Comparison of ENCODE assay signal across 9 cellular contexts in the genomic region with DNA sequence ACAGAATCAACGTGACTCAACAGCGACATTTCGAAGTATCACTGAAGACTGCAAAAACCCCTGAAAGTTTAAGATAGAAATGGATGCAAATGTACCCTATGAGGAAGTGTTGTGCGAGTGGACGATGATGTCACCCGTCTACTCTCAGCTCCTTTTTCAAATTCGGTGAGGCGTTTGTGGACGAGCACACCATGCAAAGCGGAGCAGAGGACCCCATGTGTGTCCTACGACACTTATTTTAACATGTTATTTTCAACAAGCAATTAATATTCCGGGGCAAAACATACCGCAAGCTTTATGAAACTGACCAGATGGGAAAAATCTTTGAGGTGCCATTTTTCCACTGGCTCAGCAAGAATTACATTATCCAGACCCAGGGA. TPM values are rescaled to one million over a fixed set of nuclear protein-coding genes. Genes with fewer than 3 reads are reported as not detected.
A peak's percentile ranks its signal among the peaks of the same experiment; 100 is the strongest.
DNase-seq lines count a peak whose midpoint lies in the region; ATAC-seq and TF ChIP-seq lines count a peak whose summit lies in the region.
"Had no signal": no experiment of that assay in that cellular context is flagged by ENCODE, and none has a peak within 500 bp of the region (broad histone marks: within the 10 kb centered on the region; RNA-seq: fewer than 3 reads in every experiment).

No MANE protein-coding gene starts in this region.

- H3K4me2 ChIP-seq in IMR-90 (ENCODE audit: low read depth, low read length) = peak overlapping the region; percentile 86

- H2BK15ac ChIP-seq in IMR-90 (ENCODE audit: low read depth, low read length) = peak overlapping the region; percentile 72; the same call in 2 of the 3 replicates

- peak overlapping the region; percentile 11; the same call in 1 of the 2 replicates for H4K5ac ChIP-seq in IMR-90 (ENCODE audit: low read depth, low read length)

- no peak for TF ChIP-seq RAD21 in IMR-90 (IDR thresholded peaks at IDR 0.05; ENCODE audit: low read length)

- H3K4ac ChIP-seq in IMR-90 (ENCODE audit: low read depth, low read length) = peak overlapping the region; percentile 92

- dilution Hi-C loops in IMR-90 (cut with HindIII; ENCODE audit: low sequenced_read_pairs, unreplicated experiment) = no loop called here

- peaks cover 13% of the 10 kb centered on the region for H3K36me3 ChIP-seq in IMR-90 (ENCODE audit: control insufficient read depth, insufficient read depth, low read length)

- H4K20me1 ChIP-seq in IMR-90 (ENCODE audit: insufficient read depth, low read length) = peaks cover 56% of the 10 kb centered on the region

- H3K79me1 ChIP-seq in IMR-90 (ENCODE audit: low read depth in 1 of 2, low read length in 2 of 2) = peaks cover 5 to 57% of the 10 kb centered on the region in 2 experiments; a peak in 3 of 4 replicates

- BruUV-seq in IMR-90 (replicated peaks; lab: Mats Ljungman, UMichigan) = TSS peak; percentile 12

- H3K4me3 Mint-ChIP-seq in stimulated activated memory B cell treated with anti-CD40 and anti-IgM and Interleukin-4, amounts not matched to agents 10 μg/mL and 1 μg/mL and 100 μg/mL, for 72 hours = no peak overlapping the region

- H3K18ac ChIP-seq in IMR-90 (ENCODE audit: low read depth, low read length) = peak overlapping the region; percentile 15; the same call in 1 of the 2 replicates

- peak overlapping the region; percentile 32; the same call in 1 of the 2 replicates for H2BK20ac ChIP-seq in IMR-90 (ENCODE audit: low read depth, low read length)

- peak overlapping the region; percentile 80 for H3K27ac ChIP-seq in IMR-90 (ENCODE audit: insufficient read depth, low read length)

- H2BK120ac ChIP-seq in IMR-90 (ENCODE audit: low read depth, low read length) = peak overlapping the region; percentile 77

- no peak for TF ChIP-seq POLR2A in IMR-90 (IDR thresholded peaks at IDR 0.05; ENCODE audit: low read depth, low read length)

- H3K9me3 ChIP-seq in IMR-90 (ENCODE audit: control insufficient read depth, insufficient read depth, low read length) = no peaks in the 10 kb centered on the region

- POLR2A ChIA-PET in IMR-90 (lab: Charles Lee; ENCODE audit: unreplicated experiment) = interaction anchor here (0.5 to 0.8 kb wide), 2 partner anchors 11 to 75 kb away, joined by 3 read pairs; no protein-coding TSS in a partner anchor

- CTCF ChIA-PET in IMR-90 (lab: Yijun Ruan, JAX) = interaction anchor here (0.6 to 1.5 kb wide), 5 partner anchors 9 to 150 kb away, joined by 3 to 7 read pairs (median 3); no protein-coding TSS in a partner anchor

- DNase-seq in IMR-90 = peak; percentile 67
- DNase-seq in astrocyte of the hippocampus (ENCODE audit: low read depth, low spot score) = peak; percentile 61
- DNase-seq in islet precursor cell = peak; percentile 50
- no peak for DNase-seq in SKM-1 (lab: John Stamatoyannopoulos, UW; ENCODE audit: unreplicated experiment)
- DNase-seq in HuH-7 (ENCODE audit: low spot score) = no peak
- DNase-seq: NCI-H1417 treated with DMSO at 0.1 percent for 48 hours had no signal

- H2AK9ac ChIP-seq in IMR-90 (replicated peaks; ENCODE audit: low read depth, low read length, poor library complexity) = peak overlapping the region; percentile 95

- no peaks in the 10 kb centered on the region for H3K36me3 Mint-ChIP-seq in stimulated activated memory B cell treated with anti-CD40 and anti-IgM and Interleukin-4, amounts not matched to agents 10 μg/mL and 1 μg/mL and 100 μg/mL, for 72 hours

- H3K9me3 Mint-ChIP-seq in stimulated activated memory B cell treated with anti-CD40 and anti-IgM and Interleukin-4, amounts not matched to agents 10 μg/mL and 1 μg/mL and 100 μg/mL, for 72 hours = peaks cover 2% of the 10 kb centered on the region

- H3K27ac Mint-ChIP-seq in stimulated activated memory B cell treated with anti-CD40 and anti-IgM and Interleukin-4, amounts not matched to agents 10 μg/mL and 1 μg/mL and 100 μg/mL, for 72 hours = no peak overlapping the region

- no peaks in the 10 kb centered on the region for H3K27me3 ChIP-seq in IMR-90 (ENCODE audit: control insufficient read depth, insufficient read depth, low read length)

- ATAC-seq in IMR-90 (ENCODE audit: low read depth) (no peak), GM19328 (IDR thresholded peaks at IDR 0.05; ENCODE audit: unreplicated experiment) (no peak), GM19035 (IDR thresholded peaks at IDR 0.05; ENCODE audit: unreplicated experiment) (no peak)
- ATAC-seq in stimulated activated memory B cell treated with anti-CD40 and anti-IgM and Interleukin-4, amounts not matched to agents 10 μg/mL and 1 μg/mL and 100 μg/mL, for 72 hours = peak; percentile 24

- in situ Hi-C loops in IMR-90 (cut with MboI; ENCODE audit: low sequenced_read_pairs) = no loop called here

- H2AK5ac ChIP-seq in IMR-90 (ENCODE audit: low read depth, low read length) = peak overlapping the region; percentile 51; the same call in 1 of the 2 replicates

- peak overlapping the region; percentile 90 for H3K23ac ChIP-seq in IMR-90 (ENCODE audit: low read depth, low read length)

- H4K8ac ChIP-seq in IMR-90 (ENCODE audit: low read depth in 2 of 2, low read length in 2 of 2) = peak overlapping the region; percentile 9 to 52

- peak overlapping the region; percentile 82 for H4K91ac ChIP-seq in IMR-90 (ENCODE audit: insufficient read depth, low read depth, low read length)

- peak overlapping the region; percentile 76 for H2BK5ac ChIP-seq in IMR-90 (ENCODE audit: low read depth, low read length, poor library complexity, severe bottlenecking)

- peak overlapping the region; percentile 82 for H3K56ac ChIP-seq in IMR-90 (ENCODE audit: extremely low read depth, insufficient read depth, low read length)

- peak overlapping the region; percentile 56 for H3K14ac ChIP-seq in IMR-90 (replicated peaks; ENCODE audit: low read depth, low read length)

- H2AFZ ChIP-seq in IMR-90 (replicated peaks; ENCODE audit: low read length, poor library complexity) = no peak overlapping the region

- 4% methylated on average over 4 of the region's 13 CpGs; no CpG with 5 or more reads in 1 of the 2 experiments for WGBS in IMR-90 (ENCODE audit: extremely low coverage in 2 of 2, insufficient read length in 1 of 2), 2 experiments

- H3K9ac ChIP-seq in IMR-90 (ENCODE audit: low read depth, low read length) = peak overlapping the region; percentile 75

- intact Hi-C loops in IMR-90 (cut with micrococcal nuclease) = loop anchor here (2.0 to 5.0 kb wide), 3 partner anchors 35 to 1065 kb away; partner anchors contain the start of gene TMEM18

- no peak for TF ChIP-seq CTCF in IMR-90 (conservative IDR thresholded peaks at IDR 0.05; ENCODE audit: low read depth, low read length)

- peaks cover 56% of the 10 kb centered on the region for H3K27me3 Mint-ChIP-seq in stimulated activated memory B cell treated with anti-CD40 and anti-IgM and Interleukin-4, amounts not matched to agents 10 μg/mL and 1 μg/mL and 100 μg/mL, for 72 hours

- H3K9me1 ChIP-seq in IMR-90 (ENCODE audit: insufficient read depth, low read length) = peaks cover 28% of the 10 kb centered on the region

- no peaks in the 10 kb centered on the region for H3K4me1 Mint-ChIP-seq in stimulated activated memory B cell treated with anti-CD40 and anti-IgM and Interleukin-4, amounts not matched to agents 10 μg/mL and 1 μg/mL and 100 μg/mL, for 72 hours

- peak overlapping the region; percentile 52 for H3K4me3 ChIP-seq in IMR-90 (ENCODE audit: insufficient read depth, low read depth, low read length)

- H3K4me1 ChIP-seq in IMR-90 (ENCODE audit: control insufficient read depth, insufficient read depth, low read length) = peaks cover 38% of the 10 kb centered on the region

TF ChIP-seq in IMR-90, 13 proteins besides CTCF, POLR2A, EP300 and RAD21:
- TF ChIP-seq RFX5 (IDR thresholded peaks at IDR 0.05; ENCODE audit: low read depth, low read length) = no peak
- 0 out of 2 replicates have a peak, but pooled peaks have one; percentile 5 for TF ChIP-seq MAFK (IDR thresholded peaks at IDR 0.05; ENCODE audit: low read depth, low read length)
TF ChIP-seq in IMR-90: peak in this region for 1.

RNA-seq across cellular contexts. Expression of gene PXDN, which starts 2.0 kb away (rescaled TPM):
- total RNA-seq in IMR-90 (2012; rRNA removed) = 148 and 153 TPM in 2 replicates
- polyA plus RNA-seq in IMR-90 (2012; rRNA removed) = 268 and 332 TPM in 2 replicates
- 300 and 432 TPM in 2 replicates for polyA plus RNA-seq in IMR-90 (2012; cell fraction: cytosol; rRNA removed)
- polyA plus RNA-seq in IMR-90 (2012; cell fraction: nucleus; rRNA removed; ENCODE audit: low replicate concordance) = 369 and 399 TPM in 2 replicates

Comparison
In these comparisons a context has a peak if more than half of its experiments do, and no peak if none do; other contexts are left out.
1. DNase-seq: peak in IMR-90 (single experiment), astrocyte of the hippocampus (single experiment) and islet precursor cell (single experiment); none in SKM-1 (single experiment) and HuH-7 (single experiment).